In the genomic region with DNA sequence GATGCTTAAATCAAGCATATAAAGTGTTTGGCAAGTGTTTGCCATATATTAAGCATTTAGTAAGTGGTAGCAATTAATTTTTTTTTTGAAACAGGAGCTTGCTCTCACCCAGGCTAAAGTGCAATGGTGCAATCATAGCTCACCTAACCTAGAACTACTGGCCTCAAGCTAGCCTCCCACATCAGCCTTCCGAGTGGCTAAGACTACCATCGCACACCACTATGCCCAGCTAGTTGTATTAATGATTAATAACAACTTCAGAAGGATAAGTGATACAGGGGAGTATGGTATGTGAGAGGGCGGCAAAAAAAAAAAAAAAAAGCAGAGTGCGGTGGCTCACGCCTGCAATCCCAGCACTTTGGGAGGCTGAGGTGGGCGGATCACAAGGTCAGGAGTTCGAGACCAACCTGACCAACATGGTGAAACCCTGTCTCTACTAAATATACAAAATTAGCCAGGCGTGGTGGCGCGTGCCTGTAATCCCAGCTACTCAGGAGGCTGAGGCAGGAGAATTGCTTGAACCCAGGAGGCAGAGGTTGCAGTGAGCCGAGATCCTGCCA, we compare ENCODE assay signal across 8 cellular contexts. TPM values are rescaled to one million over a fixed set of nuclear protein-coding genes. Genes with fewer than 3 reads are reported as not detected.
DNase-seq lines count a peak whose midpoint lies in the region; ATAC-seq, FAIRE-seq and TF ChIP-seq lines count a peak whose summit lies in the region.
"Not testable (repeated sequence)": the region's sequence is repeated elsewhere in the genome, so short reads cannot be mapped to it uniquely, and the experiment has no call there.
"Had no signal": no experiment of that assay in that cellular context is flagged by ENCODE, and none has a peak within 500 bp of the region (broad histone marks: within the 10 kb centered on the region; RNA-seq: fewer than 3 reads in every experiment).

No MANE protein-coding gene starts in this region.

- H3K4me3 ChIP-seq in HCT116 (replicated peaks in 1 of 2; ENCODE audit: low read depth in 1 of 2, low read length in 2 of 2); colonic mucosa; right atrium auricular region; muscle layer of duodenum (ENCODE audit: low read depth in 1 of 2, low read length in 2 of 2); stomach smooth muscle (ENCODE audit: low read length in 2 of 2): not testable (repeated sequence)

- H3K9me2 ChIP-seq in HCT116 (ENCODE audit: insufficient read depth) = not testable (repeated sequence)

- not testable (repeated sequence) for FAIRE-seq in RCC 7860 (lab: Jason Lieb, UNC)

- H3K36me3 ChIP-seq in HCT116 (ENCODE audit: control insufficient read depth in 1 of 2, insufficient read depth in 2 of 2, low read length in 2 of 2); colonic mucosa; right atrium auricular region; muscle layer of duodenum (ENCODE audit: control insufficient read depth in 1 of 2, insufficient read depth in 2 of 2, low read length in 2 of 2); stomach smooth muscle (ENCODE audit: control insufficient read depth in 2 of 2, insufficient read depth in 2 of 2, low read length in 2 of 2): not testable (repeated sequence)

- TF ChIP-seq CTCF in HCT116 (IDR thresholded peaks at IDR 0.05 in 2 of 3, conservative IDR thresholded peaks at IDR 0.05 in 1 of 3; ENCODE audit: borderline replicate concordance in 1 of 3, insufficient read depth in 1 of 3, low read depth in 2 of 3, low read length in 2 of 3); colonic mucosa (IDR thresholded peaks at IDR 0.05); right atrium auricular region (IDR thresholded peaks at IDR 0.05): not testable (repeated sequence)

- CTCF ChIA-PET in HCT116 (lab: Charles Lee) = interaction anchor here (0.9 kb wide), 1 partner anchor 11 kb away, joined by 4 read pairs; no protein-coding TSS in a partner anchor

- H3K4me1 ChIP-seq in HCT116 (ENCODE audit: control insufficient read depth in 1 of 2, insufficient read depth in 2 of 2, low read length in 2 of 2) (peaks cover 55 to 70% of the 10 kb centered on the region in 2 experiments), right atrium auricular region (peaks cover 0 to 62% of the 10 kb centered on the region in 2 donors), muscle layer of duodenum (ENCODE audit: control insufficient read depth in 1 of 2, insufficient read depth in 2 of 2, low read length in 2 of 2) (peaks cover 18 to 23% of the 10 kb centered on the region in 2 donors), stomach smooth muscle (ENCODE audit: control insufficient read depth, insufficient read depth, low read length) (peaks cover 60% of the 10 kb centered on the region)
- H3K4me1 ChIP-seq in colonic mucosa = not testable (repeated sequence)

- intact Hi-C loops in HCT116 (cut with micrococcal nuclease); colonic mucosa (cut with DNase I): not testable (repeated sequence)

- peak overlapping the region; percentile 97 for H3K4me2 ChIP-seq in HCT116 (ENCODE audit: low read length)

- RAD21 ChIA-PET in HCT116 (lab: Charles Lee; ENCODE audit: low non-redundant PET in 1 of 2, low total read pairs in 2 of 2, uncharacterized antibody in 2 of 2, unreplicated experiment in 2 of 2) = interaction anchor here in 1 of 2 experiments (0.7 kb wide), 1 partner anchor 35 kb away, joined by 3 read pairs; no protein-coding TSS in a partner anchor

- H3K79me2 ChIP-seq in HCT116 (ENCODE audit: insufficient read depth, low read length) = peaks cover 32% of the 10 kb centered on the region

- H2AFZ ChIP-seq in HCT116 (ENCODE audit: low read depth, low read length, poor library complexity, severe bottlenecking) = not testable (repeated sequence)

- POLR2A ChIA-PET in HCT116 (lab: Charles Lee) = interaction anchor here (0.9 to 1.2 kb wide), 2 partner anchors 19 to 195 kb away, joined by 3 read pairs; no protein-coding TSS in a partner anchor

- H3K9me3 ChIP-seq in HCT116 (ENCODE audit: control insufficient read depth in 1 of 2, insufficient read depth in 1 of 2, low read depth in 1 of 2, low read length in 2 of 2); colonic mucosa; right atrium auricular region; muscle layer of duodenum (ENCODE audit: control insufficient read depth in 1 of 2, low read length in 2 of 2); stomach smooth muscle (ENCODE audit: control insufficient read depth in 2 of 2, low read length in 2 of 2): not testable (repeated sequence)

- not testable (repeated sequence) for BruUV-seq in HCT116 (replicated peaks; lab: Mats Ljungman, UMichigan)

- not testable (repeated sequence) for H3K27me3 ChIP-seq in HCT116 (ENCODE audit: insufficient read depth, low read length); colonic mucosa; right atrium auricular region; muscle layer of duodenum (ENCODE audit: low read depth, low read length); stomach smooth muscle (ENCODE audit: control insufficient read depth in 1 of 2, insufficient read depth in 2 of 2, low read length in 2 of 2)

- peak overlapping the region; percentile 28; the same call in 1 of the 2 replicates for H3K9ac ChIP-seq in HCT116 (ENCODE audit: low read length)
- not testable (repeated sequence) for H3K9ac ChIP-seq in colonic mucosa (ENCODE audit: low read depth in 2 of 2, low read length in 2 of 2); stomach smooth muscle (ENCODE audit: low read length in 2 of 2)

- not testable (repeated sequence) for TF ChIP-seq POLR2A in HCT116 (IDR thresholded peaks at IDR 0.05; ENCODE audit: borderline replicate concordance, extremely low read depth, insufficient read depth, insufficient read length)

- ATAC-seq in HCT116 = not testable (repeated sequence)

- not testable (repeated sequence) for H4K20me1 ChIP-seq in HCT116 (ENCODE audit: insufficient read depth)

- 0 out of 2 replicates have a peak overlapping the region, but pooled peaks have one; percentile 40 for H3K27ac ChIP-seq in HCT116 (ENCODE audit: low read depth, low read length)
- peak overlapping the region; percentile 14 for H3K27ac ChIP-seq in colonic mucosa
- peak overlapping the region; percentile 98 for H3K27ac ChIP-seq in right atrium auricular region
- peak overlapping the region; percentile 100 for H3K27ac ChIP-seq in muscle layer of duodenum (ENCODE audit: low read length)
- H3K27ac ChIP-seq in stomach smooth muscle (ENCODE audit: low read length) = peak overlapping the region; percentile 99

- not testable (repeated sequence) for TF ChIP-seq RAD21 in HCT116 (IDR thresholded peaks at IDR 0.05; ENCODE audit: low read depth)

- not testable (repeated sequence) for DNase-seq in HCT116 (ENCODE audit: low read depth, low spot score); colonic mucosa; right atrium auricular region (ENCODE audit: low spot score)
- peak; percentile 38 for DNase-seq in RCC 7860 (ENCODE audit: low spot score)
- peak; percentile 60 for DNase-seq in renal cortical epithelial cell (ENCODE audit: low read depth)

RNA-seq across cellular contexts. Expression of gene TNFRSF1A, which starts 2.3 kb away (rescaled TPM):
- total RNA-seq in HCT116 (2021; ENCODE audit: unreplicated experiment) (129 TPM), colonic mucosa (100 to 1,000 TPM; 116 to 164 TPM), right atrium auricular region (100 to 1,000 TPM in 1 of 2 donors, 10 to 100 TPM in 1; 62.9 to 176 TPM), renal cortical epithelial cell (42.5 and 159 TPM in 2 replicates)
- polyA plus RNA-seq in HCT116 (2012) = 91.0 and 116 TPM in 2 replicates

RNA-seq across cellular contexts. Expression of gene SCNN1A, which starts 31.2 kb away (rescaled TPM):
- total RNA-seq in HCT116 (2021; ENCODE audit: unreplicated experiment) = 118 TPM
- polyA plus RNA-seq in HCT116 (2012) = 150 and 159 TPM in 2 replicates
- 100 to 1,000 TPM; 158 to 188 TPM for total RNA-seq in colonic mucosa
- total RNA-seq in right atrium auricular region = 10 to 100 TPM in 1 of 2 donors, 1 to 10 TPM in 1; 2.7 to 18.7 TPM
- 57.5 and 243 TPM in 2 replicates for total RNA-seq in renal cortical epithelial cell

RNA-seq across cellular contexts. Expression of gene PLEKHG6, which starts 33.7 kb away (rescaled TPM):
- total RNA-seq in HCT116 (2021; ENCODE audit: unreplicated experiment) = 27.4 TPM
- polyA plus RNA-seq in HCT116 (2012) = 16.5 and 19.9 TPM in 2 replicates
- 100 to 1,000 TPM; 107 to 123 TPM for total RNA-seq in colonic mucosa
- total RNA-seq in right atrium auricular region = under 1 TPM in 1 of 2 donors, not detected in 1; 0.51 TPM
- total RNA-seq in renal cortical epithelial cell = 1.4 and 2.7 TPM in 2 replicates
- polyA plus RNA-seq: CD14-positive monocyte had no signal

RNA-seq across cellular contexts. Expression of gene LTBR, which starts 39.8 kb away (rescaled TPM):
- total RNA-seq in HCT116 (2021; ENCODE audit: unreplicated experiment) (128 TPM), colonic mucosa (100 to 1,000 TPM in 1 of 2 donors, 10 to 100 TPM in 1; 84.8 to 129 TPM), right atrium auricular region (10 to 100 TPM; 63.6 to 72.1 TPM), renal cortical epithelial cell (58.5 and 103 TPM in 2 replicates)
- 91.2 and 100 TPM in 2 replicates for polyA plus RNA-seq in HCT116 (2012)

Comparison
In these comparisons a context has a peak if more than half of its experiments do, and no peak if none do; other contexts are left out.
1. H3K27ac ChIP-seq: peak in every context shown above with its lines; median percentile 100 in muscle layer of duodenum; 99 in stomach smooth muscle; 98 in right atrium auricular region; 40 in HCT116; 14 in colonic mucosa.